ENCODE assay signal across 8 cellular contexts in the genomic region with DNA sequence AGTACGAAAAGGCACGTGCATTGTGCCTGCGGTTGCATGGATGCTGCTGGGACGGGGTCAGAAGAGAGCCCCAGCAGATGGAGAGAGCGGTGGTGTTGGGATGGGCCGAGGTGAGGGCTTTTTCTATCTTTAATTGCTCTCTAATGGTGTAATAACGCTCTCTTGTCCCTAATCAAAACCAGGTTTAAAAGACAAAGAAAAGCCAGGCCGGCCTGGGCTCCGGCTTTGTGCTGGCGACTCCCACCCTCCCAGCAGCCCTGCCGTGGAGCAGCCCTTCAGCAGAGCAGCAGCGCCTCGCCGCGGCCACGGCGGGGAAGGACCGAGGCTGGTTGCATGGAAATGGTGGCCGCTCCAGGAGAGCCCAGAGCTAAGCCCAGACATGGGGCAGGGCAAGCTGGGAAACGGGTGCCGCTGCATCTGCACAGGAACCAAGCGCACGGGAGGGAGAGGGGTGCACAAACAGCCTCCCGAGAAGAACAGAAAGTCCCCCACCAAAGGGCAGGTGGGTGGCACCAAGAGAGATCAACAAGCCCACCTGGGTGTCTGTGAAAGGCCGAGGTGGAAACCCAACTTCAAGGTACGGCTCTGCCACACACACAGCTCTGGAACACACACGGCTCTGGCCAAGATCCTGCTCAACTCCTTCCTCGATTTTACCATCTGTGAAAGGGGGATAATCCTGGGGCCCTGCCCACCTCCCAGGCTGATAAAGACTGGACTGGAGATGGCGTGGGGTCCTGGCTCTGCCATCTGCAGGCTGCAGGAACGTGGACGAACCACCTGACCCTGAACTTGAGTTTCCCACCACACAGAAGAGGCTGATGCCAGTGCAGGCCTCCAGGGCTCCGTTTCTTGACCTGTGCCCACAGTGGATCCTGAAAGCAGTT. TPM values are rescaled to one million over a fixed set of nuclear protein-coding genes. Genes with fewer than 3 reads are reported as not detected.
DNase-seq lines count a peak whose midpoint lies in the region; ATAC-seq and TF ChIP-seq lines count a peak whose summit lies in the region.

No MANE protein-coding gene starts in this region.

- H3K27ac Mint-ChIP-seq in T-cell: no peak overlapping the region

- POLR2A ChIA-PET in T-cell (lab: Charles Lee): no interaction called here

- H3K27me3 Mint-ChIP-seq in T-cell: no peaks in the 10 kb centered on the region

- H3K36me3 Mint-ChIP-seq in T-cell: peaks cover 37% of the 10 kb centered on the region

- no peak overlapping the region for H3K4me3 Mint-ChIP-seq in T-cell

- H3K27me3 ChIP-seq in H7 (ENCODE audit: control insufficient read depth, insufficient read depth, low read length): no peaks in the 10 kb centered on the region

- no peaks in the 10 kb centered on the region for H3K4me1 Mint-ChIP-seq in T-cell

- no peak for DNase-seq in GM12864 (ENCODE audit: low read depth)
- DNase-seq in H7: peak; percentile 98
- peak; percentile 51 for DNase-seq in NCI-H1048 (lab: John Stamatoyannopoulos, UW)
- peak in 23 of 34 experiments; percentile 6 to 51 (median 25) for DNase-seq in T-cell
- DNase-seq in cerebellar cortex (ENCODE audit: low spot score): peak; percentile 84
- DNase-seq in kidney glomerular epithelial cell (lab: John Stamatoyannopoulos, UW): peak; percentile 86
- DNase-seq in stimulated activated CD4-positive, alpha-beta T cell treated with anti-CD3 and anti-CD28 coated beads, Interleukin-12 subunit alpha, Interleukin-12 subunit beta, amount 100 ng/mL, for 48 hours (ENCODE audit: low read depth in 2 of 3, low spot score in 1 of 3): peak; percentile 28 to 46 (median 44)

- peak; percentile 92 for TF ChIP-seq CTCF in GM12864 (IDR thresholded peaks at IDR 0.05; ENCODE audit: low read depth, low read length, missing control alignments)

- ATAC-seq in T-cell (replicated peaks in 1 of 4): peak in 3 of 4 experiments; percentile 27 to 79 (median 46)
- no peak for ATAC-seq in HG02588 (IDR thresholded peaks at IDR 0.05; ENCODE audit: unreplicated experiment)

- CTCF ChIA-PET in T-cell (lab: Charles Lee): interaction anchor here in 1 of 2 donors (0.6 to 1.0 kb wide), 2 partner anchors 53 to 225 kb away, joined by 3 to 4 read pairs; no protein-coding TSS in a partner anchor

- H3K4me3 ChIP-seq in GM12864 (ENCODE audit: low read depth, low read length) (no peak overlapping the region), H7 (ENCODE audit: insufficient read depth, low read depth, low read length) (no peak overlapping the region)

- H3K9me3 Mint-ChIP-seq in T-cell: no peaks in the 10 kb centered on the region

- H3K36me3 ChIP-seq in H7 (replicated peaks; ENCODE audit: control insufficient read depth, insufficient read depth, low read length): no peaks in the 10 kb centered on the region; the same call in 1 of the 2 replicates

RNA-seq across cellular contexts. Expression of a gene that starts 15.0 kb away (rescaled TPM):
- 30.2 and 41.3 TPM in 2 replicates for total RNA-seq in H7 (2014; rRNA removed; shearing (Covaris generic))
- total RNA-seq in T-cell: 10 to 100 TPM; 11.1 to 20.7 (median 17.2) TPM

RNA-seq across cellular contexts. Expression of a gene that starts 31.0 kb away (rescaled TPM):
- 1.4 TPM in 2 replicates for total RNA-seq in H7 (2014; rRNA removed; shearing (Covaris generic))
- total RNA-seq in T-cell: under 1 TPM; 0.10 to 0.51 (median 0.16) TPM
